Comparison of ENCODE assay signal across 1 cellular context in the genomic region with DNA sequence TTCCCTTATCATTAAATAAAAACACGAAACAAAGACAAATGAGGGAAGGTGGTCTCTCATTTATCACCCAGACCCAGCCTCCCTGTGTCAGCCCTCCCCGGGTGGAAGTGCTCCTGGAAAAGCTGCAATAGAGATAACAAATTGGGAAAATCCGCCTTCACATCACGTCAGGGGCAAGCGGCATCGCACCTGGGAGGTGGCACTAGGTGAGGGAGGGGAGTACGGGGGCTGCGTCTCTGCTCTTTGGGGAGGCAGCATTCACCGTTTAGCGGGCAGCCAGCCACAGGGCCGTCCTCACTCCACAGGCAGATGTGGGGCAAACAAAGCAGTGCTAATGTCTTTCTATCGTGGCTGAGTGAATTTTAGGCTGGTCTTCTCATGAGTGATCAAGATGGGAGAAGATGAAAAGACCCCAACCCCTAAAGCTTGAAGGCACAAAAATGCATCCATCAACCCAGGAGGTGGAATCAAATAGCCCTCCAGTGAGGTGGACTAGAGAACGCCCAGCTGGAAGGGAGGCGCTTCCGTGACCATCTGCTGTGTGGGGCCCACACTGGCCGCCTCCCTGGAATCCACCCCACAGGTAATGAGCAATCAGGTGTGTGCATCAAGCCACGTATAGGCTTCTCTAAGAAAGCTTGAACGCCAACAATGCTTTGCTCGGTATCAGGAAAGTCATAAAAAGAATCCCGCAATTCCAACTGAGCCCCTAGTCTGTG.
TF ChIP-seq lines count a peak whose summit lies in the region.

No MANE protein-coding gene starts in this region.

TF ChIP-seq in GM23338, 12 proteins besides CTCF, POLR2A, EP300 and RAD21 (continued from another document):
- TF ChIP-seq, protein P1, sequence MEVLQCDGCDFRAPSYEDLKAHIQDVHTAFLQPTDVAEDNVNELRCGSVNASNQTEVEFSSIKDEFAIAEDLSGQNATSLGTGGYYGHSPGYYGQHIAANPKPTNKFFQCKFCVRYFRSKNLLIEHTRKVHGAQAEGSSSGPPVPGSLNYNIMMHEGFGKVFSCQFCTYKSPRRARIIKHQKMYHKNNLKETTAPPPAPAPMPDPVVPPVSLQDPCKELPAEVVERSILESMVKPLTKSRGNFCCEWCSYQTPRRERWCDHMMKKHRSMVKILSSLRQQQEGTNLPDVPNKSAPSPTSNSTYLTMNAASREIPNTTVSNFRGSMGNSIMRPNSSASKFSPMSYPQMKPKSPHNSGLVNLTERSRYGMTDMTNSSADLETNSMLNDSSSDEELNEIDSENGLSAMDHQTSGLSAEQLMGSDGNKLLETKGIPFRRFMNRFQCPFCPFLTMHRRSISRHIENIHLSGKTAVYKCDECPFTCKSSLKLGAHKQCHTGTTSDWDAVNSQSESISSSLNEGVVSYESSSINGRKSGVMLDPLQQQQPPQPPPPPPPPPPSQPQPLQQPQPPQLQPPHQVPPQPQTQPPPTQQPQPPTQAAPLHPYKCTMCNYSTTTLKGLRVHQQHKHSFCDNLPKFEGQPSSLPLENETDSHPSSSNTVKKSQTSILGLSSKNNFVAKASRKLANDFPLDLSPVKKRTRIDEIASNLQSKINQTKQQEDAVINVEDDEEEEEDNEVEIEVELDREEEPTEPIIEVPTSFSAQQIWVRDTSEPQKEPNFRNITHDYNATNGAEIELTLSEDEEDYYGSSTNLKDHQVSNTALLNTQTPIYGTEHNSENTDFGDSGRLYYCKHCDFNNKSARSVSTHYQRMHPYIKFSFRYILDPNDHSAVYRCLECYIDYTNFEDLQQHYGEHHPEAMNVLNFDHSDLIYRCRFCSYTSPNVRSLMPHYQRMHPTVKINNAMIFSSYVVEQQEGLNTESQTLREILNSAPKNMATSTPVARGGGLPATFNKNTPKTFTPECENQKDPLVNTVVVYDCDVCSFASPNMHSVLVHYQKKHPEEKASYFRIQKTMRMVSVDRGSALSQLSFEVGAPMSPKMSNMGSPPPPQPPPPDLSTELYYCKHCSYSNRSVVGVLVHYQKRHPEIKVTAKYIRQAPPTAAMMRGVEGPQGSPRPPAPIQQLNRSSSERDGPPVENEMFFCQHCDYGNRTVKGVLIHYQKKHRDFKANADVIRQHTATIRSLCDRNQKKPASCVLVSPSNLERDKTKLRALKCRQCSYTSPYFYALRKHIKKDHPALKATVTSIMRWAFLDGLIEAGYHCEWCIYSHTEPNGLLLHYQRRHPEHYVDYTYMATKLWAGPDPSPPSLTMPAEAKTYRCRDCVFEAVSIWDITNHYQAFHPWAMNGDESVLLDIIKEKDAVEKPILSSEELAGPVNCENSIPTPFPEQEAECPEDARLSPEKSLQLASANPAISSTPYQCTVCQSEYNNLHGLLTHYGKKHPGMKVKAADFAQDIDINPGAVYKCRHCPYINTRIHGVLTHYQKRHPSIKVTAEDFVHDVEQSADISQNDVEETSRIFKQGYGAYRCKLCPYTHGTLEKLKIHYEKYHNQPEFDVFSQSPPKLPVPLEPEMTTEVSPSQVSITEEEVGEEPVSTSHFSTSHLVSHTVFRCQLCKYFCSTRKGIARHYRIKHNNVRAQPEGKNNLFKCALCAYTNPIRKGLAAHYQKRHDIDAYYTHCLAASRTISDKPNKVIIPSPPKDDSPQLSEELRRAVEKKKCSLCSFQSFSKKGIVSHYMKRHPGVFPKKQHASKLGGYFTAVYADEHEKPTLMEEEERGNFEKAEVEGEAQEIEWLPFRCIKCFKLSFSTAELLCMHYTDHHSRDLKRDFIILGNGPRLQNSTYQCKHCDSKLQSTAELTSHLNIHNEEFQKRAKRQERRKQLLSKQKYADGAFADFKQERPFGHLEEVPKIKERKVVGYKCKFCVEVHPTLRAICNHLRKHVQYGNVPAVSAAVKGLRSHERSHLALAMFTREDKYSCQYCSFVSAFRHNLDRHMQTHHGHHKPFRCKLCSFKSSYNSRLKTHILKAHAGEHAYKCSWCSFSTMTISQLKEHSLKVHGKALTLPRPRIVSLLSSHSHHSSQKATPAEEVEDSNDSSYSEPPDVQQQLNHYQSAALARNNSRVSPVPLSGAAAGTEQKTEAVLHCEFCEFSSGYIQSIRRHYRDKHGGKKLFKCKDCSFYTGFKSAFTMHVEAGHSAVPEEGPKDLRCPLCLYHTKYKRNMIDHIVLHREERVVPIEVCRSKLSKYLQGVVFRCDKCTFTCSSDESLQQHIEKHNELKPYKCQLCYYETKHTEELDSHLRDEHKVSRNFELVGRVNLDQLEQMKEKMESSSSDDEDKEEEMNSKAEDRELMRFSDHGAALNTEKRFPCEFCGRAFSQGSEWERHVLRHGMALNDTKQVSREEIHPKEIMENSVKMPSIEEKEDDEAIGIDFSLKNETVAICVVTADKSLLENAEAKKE (CRISPR knock-in tag; IDR thresholded peaks at IDR 0.05), result no peak
- TF ChIP-seq EZH2 (IDR thresholded peaks at IDR 0.05; ENCODE audit: low read depth, unreplicated experiment) (no peak), EZH2phosphoT487 (IDR thresholded peaks at IDR 0.05; ENCODE audit: unreplicated experiment) (no peak), STAT1 (IDR thresholded peaks at IDR 0.05; ENCODE audit: unreplicated experiment) (no peak), NANOG (IDR thresholded peaks at IDR 0.05; ENCODE audit: borderline replicate concordance) (no peak), JUNB (IDR thresholded peaks at IDR 0.05; ENCODE audit: unreplicated experiment) (no peak), CREB1 (CRISPR knock-in tag; IDR thresholded peaks at IDR 0.05; ENCODE audit: low read depth) (no peak)
- TF ChIP-seq, protein P2, sequence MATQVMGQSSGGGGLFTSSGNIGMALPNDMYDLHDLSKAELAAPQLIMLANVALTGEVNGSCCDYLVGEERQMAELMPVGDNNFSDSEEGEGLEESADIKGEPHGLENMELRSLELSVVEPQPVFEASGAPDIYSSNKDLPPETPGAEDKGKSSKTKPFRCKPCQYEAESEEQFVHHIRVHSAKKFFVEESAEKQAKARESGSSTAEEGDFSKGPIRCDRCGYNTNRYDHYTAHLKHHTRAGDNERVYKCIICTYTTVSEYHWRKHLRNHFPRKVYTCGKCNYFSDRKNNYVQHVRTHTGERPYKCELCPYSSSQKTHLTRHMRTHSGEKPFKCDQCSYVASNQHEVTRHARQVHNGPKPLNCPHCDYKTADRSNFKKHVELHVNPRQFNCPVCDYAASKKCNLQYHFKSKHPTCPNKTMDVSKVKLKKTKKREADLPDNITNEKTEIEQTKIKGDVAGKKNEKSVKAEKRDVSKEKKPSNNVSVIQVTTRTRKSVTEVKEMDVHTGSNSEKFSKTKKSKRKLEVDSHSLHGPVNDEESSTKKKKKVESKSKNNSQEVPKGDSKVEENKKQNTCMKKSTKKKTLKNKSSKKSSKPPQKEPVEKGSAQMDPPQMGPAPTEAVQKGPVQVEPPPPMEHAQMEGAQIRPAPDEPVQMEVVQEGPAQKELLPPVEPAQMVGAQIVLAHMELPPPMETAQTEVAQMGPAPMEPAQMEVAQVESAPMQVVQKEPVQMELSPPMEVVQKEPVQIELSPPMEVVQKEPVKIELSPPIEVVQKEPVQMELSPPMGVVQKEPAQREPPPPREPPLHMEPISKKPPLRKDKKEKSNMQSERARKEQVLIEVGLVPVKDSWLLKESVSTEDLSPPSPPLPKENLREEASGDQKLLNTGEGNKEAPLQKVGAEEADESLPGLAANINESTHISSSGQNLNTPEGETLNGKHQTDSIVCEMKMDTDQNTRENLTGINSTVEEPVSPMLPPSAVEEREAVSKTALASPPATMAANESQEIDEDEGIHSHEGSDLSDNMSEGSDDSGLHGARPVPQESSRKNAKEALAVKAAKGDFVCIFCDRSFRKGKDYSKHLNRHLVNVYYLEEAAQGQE (IDR thresholded peaks at IDR 0.05; ENCODE audit: unreplicated experiment), result no peak
- TF ChIP-seq, protein P3, sequence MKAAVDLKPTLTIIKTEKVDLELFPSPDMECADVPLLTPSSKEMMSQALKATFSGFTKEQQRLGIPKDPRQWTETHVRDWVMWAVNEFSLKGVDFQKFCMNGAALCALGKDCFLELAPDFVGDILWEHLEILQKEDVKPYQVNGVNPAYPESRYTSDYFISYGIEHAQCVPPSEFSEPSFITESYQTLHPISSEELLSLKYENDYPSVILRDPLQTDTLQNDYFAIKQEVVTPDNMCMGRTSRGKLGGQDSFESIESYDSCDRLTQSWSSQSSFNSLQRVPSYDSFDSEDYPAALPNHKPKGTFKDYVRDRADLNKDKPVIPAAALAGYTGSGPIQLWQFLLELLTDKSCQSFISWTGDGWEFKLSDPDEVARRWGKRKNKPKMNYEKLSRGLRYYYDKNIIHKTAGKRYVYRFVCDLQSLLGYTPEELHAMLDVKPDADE (IDR thresholded peaks at IDR 0.05), result no peak
